Comparison of ENCODE assay signal across 13 cellular contexts in genomic region chr10:34498821-34499220, GRCh38.
DNase-seq lines count a peak whose midpoint lies in the region; ATAC-seq and TF ChIP-seq lines count a peak whose summit lies in the region.
"Had no signal": no experiment of that assay in that cellular context is flagged by ENCODE, and none has a peak within 500 bp of the region (broad histone marks: within the 10 kb centered on the region; RNA-seq: fewer than 3 reads in every experiment).

No MANE protein-coding gene starts in this region.

- peak; percentile 74 for ATAC-seq in omental fat pad (ENCODE audit: low FRiP score)
- ATAC-seq: HCT116 had no signal

- no peak overlapping the region for H3K27ac Mint-ChIP-seq in activated CD4-positive, alpha-beta T cell treated with anti-CD3 and anti-CD28 coated beads, Interleukin-2, amount 10 ng/mL, durations not matched to agents 24 days and 14 days
- H3K27ac Mint-ChIP-seq: B cell; CD4-positive, alpha-beta T cell had no signal

- no peaks in the 10 kb centered on the region for H3K4me1 Mint-ChIP-seq in activated CD4-positive, alpha-beta T cell treated with anti-CD3 and anti-CD28 coated beads, Interleukin-2, amount 10 ng/mL, durations not matched to agents 24 days and 14 days
- H3K4me1 Mint-ChIP-seq: B cell had no signal

- no peaks in the 10 kb centered on the region for H3K36me3 Mint-ChIP-seq in activated CD4-positive, alpha-beta T cell treated with anti-CD3 and anti-CD28 coated beads, Interleukin-2, amount 10 ng/mL, durations not matched to agents 24 days and 14 days (ENCODE audit: low read depth)

- no peaks in the 10 kb centered on the region for H3K27me3 Mint-ChIP-seq in activated CD4-positive, alpha-beta T cell treated with anti-CD3 and anti-CD28 coated beads, Interleukin-2, amount 10 ng/mL, durations not matched to agents 24 days and 14 days
- H3K27me3 Mint-ChIP-seq: B cell; CD4-positive, alpha-beta T cell had no signal

- TF ChIP-seq CTCF in AG10803 (conservative IDR thresholded peaks at IDR 0.05; ENCODE audit: low read length), result no peak
- no peak for TF ChIP-seq CTCF in cardiac fibroblast (IDR thresholded peaks at IDR 0.05; ENCODE audit: low read depth, low read length)
- no peak for TF ChIP-seq CTCF in omental fat pad (IDR thresholded peaks at IDR 0.05)

- H3K4me3 ChIP-seq in AG10803 (ENCODE audit: low read length) (no peak overlapping the region), cardiac fibroblast (replicated peaks in 1 of 2; ENCODE audit: low read depth in 2 of 2, low read length in 2 of 2) (no peak overlapping the region)

- intact Hi-C loops in activated CD4-positive, alpha-beta T cell treated with anti-CD3 and anti-CD28 coated beads, Interleukin-2, amount 10 ng/mL, durations not matched to agents 24 days and 14 days (cut with micrococcal nuclease), result no loop called here

- no peaks in the 10 kb centered on the region for H3K9me3 Mint-ChIP-seq in activated CD4-positive, alpha-beta T cell treated with anti-CD3 and anti-CD28 coated beads, Interleukin-2, amount 10 ng/mL, durations not matched to agents 24 days and 14 days
- H3K9me3 Mint-ChIP-seq: CD4-positive, alpha-beta T cell had no signal

- H3K4me3 Mint-ChIP-seq in activated CD4-positive, alpha-beta T cell treated with anti-CD3 and anti-CD28 coated beads, Interleukin-2, amount 10 ng/mL, durations not matched to agents 24 days and 14 days, result no peak overlapping the region
- H3K4me3 Mint-ChIP-seq: B cell; CD4-positive, alpha-beta T cell had no signal

- peak; percentile 40 for DNase-seq in AG10803 (ENCODE audit: low read depth)
- DNase-seq in cardiac fibroblast (ENCODE audit: low read depth in 2 of 2), result peak; percentile 49 to 76
- DNase-seq in fibroblast of peridontal ligament (ENCODE audit: extremely low read depth), result peak; percentile 33
- DNase-seq in omental fat pad (ENCODE audit: low spot score), result no peak
- no peak for DNase-seq in medulla oblongata (ENCODE audit: extremely low spot score)
- no peak for DNase-seq in AG20443 (ENCODE audit: low spot score)
- no peak for DNase-seq in activated CD4-positive, alpha-beta T cell treated with anti-CD3 and anti-CD28 coated beads, Interleukin-2, amount 10 ng/mL, durations not matched to agents 24 days and 14 days
- DNase-seq: C1 segment of cervical spinal cord; Calu3; CD4-positive, alpha-beta T cell; DMS 273 treated with DMSO at 0.1 percent for 48 hours had no signal

Comparison
In these comparisons a context has a peak if more than half of its experiments do, and no peak if none do; other contexts are left out.
1. DNase-seq: peak in AG10803 (single experiment), cardiac fibroblast (2 of 2) and fibroblast of peridontal ligament (single experiment); none in omental fat pad (single experiment), medulla oblongata (single experiment), AG20443 (single experiment) and activated CD4-positive, alpha-beta T cell treated with anti-CD3 and anti-CD28 coated beads, Interleukin-2, amount 10 ng/mL, durations not matched to agents 24 days and 14 days (single experiment).